ENCODE assay signal across 1 cellular context in the genomic region with DNA sequence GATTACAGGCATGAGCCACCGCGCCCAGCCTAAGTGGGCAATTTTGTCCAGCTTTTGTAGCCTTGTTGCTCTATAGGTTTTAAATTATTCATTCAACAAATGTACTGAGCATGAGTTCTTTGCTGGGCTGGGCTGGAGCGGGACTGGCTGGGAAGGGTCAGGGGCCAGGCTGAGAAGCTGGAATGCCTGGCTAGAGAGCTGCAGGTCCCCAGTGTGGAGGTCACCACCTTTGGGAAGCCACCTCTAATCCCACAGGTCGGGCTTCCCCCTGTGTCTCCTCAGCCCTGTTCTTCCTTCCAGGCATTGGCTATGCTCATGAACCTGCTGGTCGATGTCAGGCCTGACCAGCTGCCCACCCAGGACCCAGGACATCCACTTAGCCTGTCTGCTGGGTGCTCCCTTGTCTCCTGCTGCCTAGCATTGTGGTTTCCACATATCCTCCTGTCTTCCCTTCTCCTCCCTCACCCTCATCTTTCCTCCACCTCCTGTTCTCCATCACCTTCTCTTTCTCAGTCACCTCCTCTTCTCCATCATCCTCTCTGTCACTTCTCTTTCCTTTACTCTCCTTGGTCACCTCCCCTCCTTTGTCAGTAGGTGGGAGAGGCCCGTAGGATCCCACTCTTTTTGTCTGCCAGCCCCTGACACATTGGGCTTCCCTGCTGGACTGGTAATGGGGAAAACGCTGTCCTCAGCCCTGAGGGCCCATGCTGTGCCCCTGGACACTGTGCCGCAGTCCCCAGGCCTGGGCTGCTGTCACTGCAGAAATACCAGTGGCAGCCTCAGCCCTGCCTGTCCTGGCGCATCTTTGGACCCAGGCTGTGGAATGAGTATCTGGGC.
TF ChIP-seq lines count a peak whose summit lies in the region.

No MANE protein-coding gene starts in this region.

TF ChIP-seq in HepG2, 621 proteins besides CTCF, POLR2A, EP300 and RAD21 (continued from another document):
- TF ChIP-seq HMGXB4 (CRISPR knock-in tag; IDR thresholded peaks at IDR 0.05; ENCODE audit: borderline replicate concordance in 1 of 2, low read depth in 1 of 2) = no peak
- TF ChIP-seq FOXM1 (CRISPR knock-in tag; IDR thresholded peaks at IDR 0.05) = no peak
- no peak for TF ChIP-seq GMEB1 (CRISPR knock-in tag; IDR thresholded peaks at IDR 0.05; ENCODE audit: borderline replicate concordance)
- 0 out of 2 replicates have a peak, but pooled peaks have one; percentile 44 for TF ChIP-seq MTA1 (CRISPR knock-in tag; IDR thresholded peaks at IDR 0.05; ENCODE audit: borderline replicate concordance)
- peak; percentile 55; the same call in 1 of the 2 replicates for TF ChIP-seq POLR2AphosphoS5 (IDR thresholded peaks at IDR 0.05; ENCODE audit: low read depth, low read length)
- TF ChIP-seq RARA (CRISPR knock-in tag; IDR thresholded peaks at IDR 0.05) = 0 out of 2 replicates have a peak, but pooled peaks have one; percentile 28
- TF ChIP-seq SIN3A (IDR thresholded peaks at IDR 0.05; ENCODE audit: borderline replicate concordance, low read depth, low read length) = no peak
- 0 out of 2 replicates have a peak, but pooled peaks have one; percentile 14 for TF ChIP-seq KDM2A (CRISPR knock-in tag; IDR thresholded peaks at IDR 0.05; ENCODE audit: borderline replicate concordance, low read depth)
- 0 out of 2 replicates have a peak, but pooled peaks have one; percentile 51 for TF ChIP-seq ZNF891 (CRISPR knock-in tag; IDR thresholded peaks at IDR 0.05)
- 0 out of 2 replicates have a peak, but pooled peaks have one; percentile 26 for TF ChIP-seq NFRKB (IDR thresholded peaks at IDR 0.05)
- no peak for TF ChIP-seq YY1 (IDR thresholded peaks at IDR 0.05; ENCODE audit: insufficient read depth, insufficient replicate concordance, low read depth, low read length)
- no peak for TF ChIP-seq HMG20A (CRISPR knock-in tag; IDR thresholded peaks at IDR 0.05; ENCODE audit: borderline replicate concordance)
- TF ChIP-seq ZSCAN25 (CRISPR knock-in tag; IDR thresholded peaks at IDR 0.05) = peak; percentile 76
- TF ChIP-seq CHD4 (IDR thresholded peaks at IDR 0.05; ENCODE audit: borderline replicate concordance, low read length) = no peak
- TF ChIP-seq MTF2 (CRISPR knock-in tag; IDR thresholded peaks at IDR 0.05; ENCODE audit: borderline replicate concordance) = no peak
- no peak; the same call in 1 of the 2 replicates for TF ChIP-seq ARID4A (CRISPR knock-in tag; IDR thresholded peaks at IDR 0.05; ENCODE audit: borderline replicate concordance)
- TF ChIP-seq ZNF777 (CRISPR knock-in tag; IDR thresholded peaks at IDR 0.05) = no peak
- TF ChIP-seq, protein P1, sequence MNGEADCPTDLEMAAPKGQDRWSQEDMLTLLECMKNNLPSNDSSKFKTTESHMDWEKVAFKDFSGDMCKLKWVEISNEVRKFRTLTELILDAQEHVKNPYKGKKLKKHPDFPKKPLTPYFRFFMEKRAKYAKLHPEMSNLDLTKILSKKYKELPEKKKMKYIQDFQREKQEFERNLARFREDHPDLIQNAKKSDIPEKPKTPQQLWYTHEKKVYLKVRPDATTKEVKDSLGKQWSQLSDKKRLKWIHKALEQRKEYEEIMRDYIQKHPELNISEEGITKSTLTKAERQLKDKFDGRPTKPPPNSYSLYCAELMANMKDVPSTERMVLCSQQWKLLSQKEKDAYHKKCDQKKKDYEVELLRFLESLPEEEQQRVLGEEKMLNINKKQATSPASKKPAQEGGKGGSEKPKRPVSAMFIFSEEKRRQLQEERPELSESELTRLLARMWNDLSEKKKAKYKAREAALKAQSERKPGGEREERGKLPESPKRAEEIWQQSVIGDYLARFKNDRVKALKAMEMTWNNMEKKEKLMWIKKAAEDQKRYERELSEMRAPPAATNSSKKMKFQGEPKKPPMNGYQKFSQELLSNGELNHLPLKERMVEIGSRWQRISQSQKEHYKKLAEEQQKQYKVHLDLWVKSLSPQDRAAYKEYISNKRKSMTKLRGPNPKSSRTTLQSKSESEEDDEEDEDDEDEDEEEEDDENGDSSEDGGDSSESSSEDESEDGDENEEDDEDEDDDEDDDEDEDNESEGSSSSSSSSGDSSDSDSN (CRISPR knock-in tag; IDR thresholded peaks at IDR 0.05) = peak; percentile 39; the same call in 1 of the 2 replicates
- peak; percentile 74 for TF ChIP-seq ZNF431 (CRISPR knock-in tag; IDR thresholded peaks at IDR 0.05; ENCODE audit: borderline replicate concordance, low read depth)
- peak; percentile 27; the same call in 1 of the 2 replicates for TF ChIP-seq GATAD2A (CRISPR knock-in tag; IDR thresholded peaks at IDR 0.05)
- TF ChIP-seq, protein P2, sequence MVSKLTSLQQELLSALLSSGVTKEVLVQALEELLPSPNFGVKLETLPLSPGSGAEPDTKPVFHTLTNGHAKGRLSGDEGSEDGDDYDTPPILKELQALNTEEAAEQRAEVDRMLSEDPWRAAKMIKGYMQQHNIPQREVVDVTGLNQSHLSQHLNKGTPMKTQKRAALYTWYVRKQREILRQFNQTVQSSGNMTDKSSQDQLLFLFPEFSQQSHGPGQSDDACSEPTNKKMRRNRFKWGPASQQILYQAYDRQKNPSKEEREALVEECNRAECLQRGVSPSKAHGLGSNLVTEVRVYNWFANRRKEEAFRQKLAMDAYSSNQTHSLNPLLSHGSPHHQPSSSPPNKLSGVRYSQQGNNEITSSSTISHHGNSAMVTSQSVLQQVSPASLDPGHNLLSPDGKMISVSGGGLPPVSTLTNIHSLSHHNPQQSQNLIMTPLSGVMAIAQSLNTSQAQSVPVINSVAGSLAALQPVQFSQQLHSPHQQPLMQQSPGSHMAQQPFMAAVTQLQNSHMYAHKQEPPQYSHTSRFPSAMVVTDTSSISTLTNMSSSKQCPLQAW (CRISPR knock-in tag; IDR thresholded peaks at IDR 0.05) = no peak; the same call in 1 of the 2 replicates
- 0 out of 2 replicates have a peak, but pooled peaks have one; percentile 4 for TF ChIP-seq ZNF136 (CRISPR knock-in tag; IDR thresholded peaks at IDR 0.05; ENCODE audit: low read depth)
- peak; percentile 17; the same call in 1 of the 2 replicates for TF ChIP-seq ZNF605 (CRISPR knock-in tag; IDR thresholded peaks at IDR 0.05)
- TF ChIP-seq FOXK2 (IDR thresholded peaks at IDR 0.05) = 0 out of 2 replicates have a peak, but pooled peaks have one; percentile 32
- peak; percentile 91 for TF ChIP-seq ZKSCAN5 (CRISPR knock-in tag; IDR thresholded peaks at IDR 0.05)
TF ChIP-seq in HepG2: peak in this region for 42.
